Comparison of ENCODE assay signal across 1 cellular context in the genomic region with DNA sequence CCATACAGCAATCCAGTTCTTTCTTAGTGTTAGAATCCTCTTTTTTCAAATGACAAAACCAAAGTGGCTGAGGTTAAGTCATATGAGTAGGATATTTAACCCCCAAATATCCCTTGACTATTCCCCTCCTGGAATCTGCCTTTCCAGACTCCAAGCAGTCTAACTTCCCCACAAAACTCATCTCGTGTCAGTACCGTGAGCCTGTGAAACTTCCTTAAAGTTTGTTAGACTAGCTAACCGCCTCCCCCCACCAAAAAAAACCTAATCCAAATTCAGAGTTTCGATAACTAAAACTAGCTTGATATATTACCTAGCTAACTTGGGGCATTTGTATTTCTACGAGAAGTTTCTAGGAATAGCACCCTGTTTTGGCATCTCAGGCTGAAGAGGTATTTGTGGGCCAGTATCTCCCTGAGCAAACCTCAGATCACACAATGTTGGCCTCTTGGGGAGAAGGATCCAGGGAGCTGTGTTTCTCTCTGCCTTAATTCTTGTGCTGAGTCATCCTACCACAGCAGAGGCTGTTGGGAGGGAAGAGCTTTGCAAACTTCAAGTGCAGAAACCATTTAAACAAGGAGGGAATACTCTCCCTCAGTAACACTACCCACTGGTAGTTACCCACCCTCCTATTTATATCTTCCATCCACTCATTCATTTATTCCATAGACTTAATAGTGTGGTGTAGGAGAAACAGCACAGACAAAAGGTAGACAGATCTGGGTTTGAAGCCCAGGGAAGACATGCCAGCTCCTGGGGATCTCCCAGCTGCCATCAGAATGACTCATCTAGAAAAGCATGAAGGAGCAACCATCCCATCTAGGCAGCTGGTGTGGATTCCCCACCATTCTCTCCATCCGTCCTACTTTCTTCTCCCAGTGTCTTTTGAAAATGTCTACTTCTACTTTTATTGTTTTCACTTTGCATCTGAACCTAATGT.
TF ChIP-seq lines count a peak whose summit lies in the region.

No MANE protein-coding gene starts in this region.

TF ChIP-seq in GM12878, 131 proteins besides CTCF, POLR2A, EP300 and RAD21 (continued from another document and continues in another):
- TF ChIP-seq, protein P1, sequence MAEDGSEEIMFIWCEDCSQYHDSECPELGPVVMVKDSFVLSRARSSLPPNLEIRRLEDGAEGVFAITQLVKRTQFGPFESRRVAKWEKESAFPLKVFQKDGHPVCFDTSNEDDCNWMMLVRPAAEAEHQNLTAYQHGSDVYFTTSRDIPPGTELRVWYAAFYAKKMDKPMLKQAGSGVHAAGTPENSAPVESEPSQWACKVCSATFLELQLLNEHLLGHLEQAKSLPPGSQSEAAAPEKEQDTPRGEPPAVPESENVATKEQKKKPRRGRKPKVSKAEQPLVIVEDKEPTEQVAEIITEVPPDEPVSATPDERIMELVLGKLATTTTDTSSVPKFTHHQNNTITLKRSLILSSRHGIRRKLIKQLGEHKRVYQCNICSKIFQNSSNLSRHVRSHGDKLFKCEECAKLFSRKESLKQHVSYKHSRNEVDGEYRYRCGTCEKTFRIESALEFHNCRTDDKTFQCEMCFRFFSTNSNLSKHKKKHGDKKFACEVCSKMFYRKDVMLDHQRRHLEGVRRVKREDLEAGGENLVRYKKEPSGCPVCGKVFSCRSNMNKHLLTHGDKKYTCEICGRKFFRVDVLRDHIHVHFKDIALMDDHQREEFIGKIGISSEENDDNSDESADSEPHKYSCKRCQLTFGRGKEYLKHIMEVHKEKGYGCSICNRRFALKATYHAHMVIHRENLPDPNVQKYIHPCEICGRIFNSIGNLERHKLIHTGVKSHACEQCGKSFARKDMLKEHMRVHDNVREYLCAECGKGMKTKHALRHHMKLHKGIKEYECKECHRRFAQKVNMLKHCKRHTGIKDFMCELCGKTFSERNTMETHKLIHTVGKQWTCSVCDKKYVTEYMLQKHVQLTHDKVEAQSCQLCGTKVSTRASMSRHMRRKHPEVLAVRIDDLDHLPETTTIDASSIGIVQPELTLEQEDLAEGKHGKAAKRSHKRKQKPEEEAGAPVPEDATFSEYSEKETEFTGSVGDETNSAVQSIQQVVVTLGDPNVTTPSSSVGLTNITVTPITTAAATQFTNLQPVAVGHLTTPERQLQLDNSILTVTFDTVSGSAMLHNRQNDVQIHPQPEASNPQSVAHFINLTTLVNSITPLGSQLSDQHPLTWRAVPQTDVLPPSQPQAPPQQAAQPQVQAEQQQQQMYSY (CRISPR knock-in tag; IDR thresholded peaks at IDR 0.05), result no peak
- TF ChIP-seq BRCA1 (IDR thresholded peaks at IDR 0.05; ENCODE audit: low read depth, low read length) (no peak), ZNF24 (IDR thresholded peaks at IDR 0.05) (no peak), SIN3A (IDR thresholded peaks at IDR 0.05; ENCODE audit: low read depth, low read length) (no peak), CBX5 (IDR thresholded peaks at IDR 0.05; ENCODE audit: low read depth) (0 out of 2 replicates have a peak, but pooled peaks have one; percentile 29), PAX5 (IDR thresholded peaks at IDR 0.05; ENCODE audit: borderline replicate concordance, low read depth, low read length) (no peak), ZSCAN29 (IDR thresholded peaks at IDR 0.05) (no peak), MYB (IDR thresholded peaks at IDR 0.05; ENCODE audit: borderline replicate concordance, low read depth, low read length) (no peak), GABPA (IDR thresholded peaks at IDR 0.05; ENCODE audit: low read depth) (no peak), CEBPB (IDR thresholded peaks at IDR 0.05; ENCODE audit: borderline replicate concordance in 1 of 2, low read depth in 2 of 2, low read length in 2 of 2) (no peak), NBN (IDR thresholded peaks at IDR 0.05) (no peak), HCFC1 (IDR thresholded peaks at IDR 0.05; ENCODE audit: low read length) (no peak), POU2F2 (IDR thresholded peaks at IDR 0.05; ENCODE audit: borderline replicate concordance, low read depth, low read length) (no peak), IRF4 (IDR thresholded peaks at IDR 0.05; ENCODE audit: low read depth, low read length) (peak; percentile 50; the same call in 1 of the 2 replicates), KAT2A (conservative IDR thresholded peaks at IDR 0.05; ENCODE audit: control insufficient read depth, low read depth, low read length) (no peak), ESRRA (IDR thresholded peaks at IDR 0.05; ENCODE audit: low read length) (no peak), RUNX3 (IDR thresholded peaks at IDR 0.05; ENCODE audit: low read length) (peak; percentile 28), TARDBP (IDR thresholded peaks at IDR 0.05; ENCODE audit: borderline replicate concordance) (no peak), NFXL1 (IDR thresholded peaks at IDR 0.05; ENCODE audit: borderline replicate concordance) (no peak), RCOR1 (conservative IDR thresholded peaks at IDR 0.05; ENCODE audit: low read depth, low read length) (no peak), RB1 (IDR thresholded peaks at IDR 0.05; ENCODE audit: borderline replicate concordance) (no peak), CHD4 (IDR thresholded peaks at IDR 0.05) (no peak), TCF12 (IDR thresholded peaks at IDR 0.05; ENCODE audit: low read depth, low read length) (peak; percentile 80), ZNF384 (IDR thresholded peaks at IDR 0.05; ENCODE audit: borderline replicate concordance, low read depth, low read length) (no peak), RAD51 (IDR thresholded peaks at IDR 0.05) (no peak), HDAC6 (IDR thresholded peaks at IDR 0.05; ENCODE audit: unreplicated experiment) (no peak), TCF3 (IDR thresholded peaks at IDR 0.05; ENCODE audit: borderline replicate concordance, insufficient read depth, low read depth, low read length) (no peak), RFX5 (IDR thresholded peaks at IDR 0.05; ENCODE audit: low read depth, low read length) (no peak), NR2C1 (IDR thresholded peaks at IDR 0.05) (no peak), ZNF217 (IDR thresholded peaks at IDR 0.05) (no peak), CREB1 (IDR thresholded peaks at IDR 0.05; ENCODE audit: low read depth) (0 out of 2 replicates have a peak, but pooled peaks have one; percentile 11), SREBF1 (IDR thresholded peaks at IDR 0.05; ENCODE audit: low read length) (no peak), JUND (IDR thresholded peaks at IDR 0.05; ENCODE audit: low read depth, low read length) (no peak), NRF1 (conservative IDR thresholded peaks at IDR 0.05; ENCODE audit: low read depth, low read length) (no peak), MTA2 (IDR thresholded peaks at IDR 0.05; ENCODE audit: low read depth) (peak; percentile 30; the same call in 1 of the 2 replicates), CREM (IDR thresholded peaks at IDR 0.05; ENCODE audit: low read depth) (peak; percentile 35; the same call in 1 of the 2 replicates)
- TF ChIP-seq, protein P2, sequence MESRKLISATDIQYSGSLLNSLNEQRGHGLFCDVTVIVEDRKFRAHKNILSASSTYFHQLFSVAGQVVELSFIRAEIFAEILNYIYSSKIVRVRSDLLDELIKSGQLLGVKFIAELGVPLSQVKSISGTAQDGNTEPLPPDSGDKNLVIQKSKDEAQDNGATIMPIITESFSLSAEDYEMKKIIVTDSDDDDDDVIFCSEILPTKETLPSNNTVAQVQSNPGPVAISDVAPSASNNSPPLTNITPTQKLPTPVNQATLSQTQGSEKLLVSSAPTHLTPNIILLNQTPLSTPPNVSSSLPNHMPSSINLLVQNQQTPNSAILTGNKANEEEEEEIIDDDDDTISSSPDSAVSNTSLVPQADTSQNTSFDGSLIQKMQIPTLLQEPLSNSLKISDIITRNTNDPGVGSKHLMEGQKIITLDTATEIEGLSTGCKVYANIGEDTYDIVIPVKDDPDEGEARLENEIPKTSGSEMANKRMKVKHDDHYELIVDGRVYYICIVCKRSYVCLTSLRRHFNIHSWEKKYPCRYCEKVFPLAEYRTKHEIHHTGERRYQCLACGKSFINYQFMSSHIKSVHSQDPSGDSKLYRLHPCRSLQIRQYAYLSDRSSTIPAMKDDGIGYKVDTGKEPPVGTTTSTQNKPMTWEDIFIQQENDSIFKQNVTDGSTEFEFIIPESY (IDR thresholded peaks at IDR 0.05), result no peak
- TF ChIP-seq, protein P3, sequence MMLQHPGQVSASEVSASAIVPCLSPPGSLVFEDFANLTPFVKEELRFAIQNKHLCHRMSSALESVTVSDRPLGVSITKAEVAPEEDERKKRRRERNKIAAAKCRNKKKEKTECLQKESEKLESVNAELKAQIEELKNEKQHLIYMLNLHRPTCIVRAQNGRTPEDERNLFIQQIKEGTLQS (IDR thresholded peaks at IDR 0.05; ENCODE audit: borderline replicate concordance, extremely low read depth, low read depth, low read length), result no peak
- TF ChIP-seq, protein P4, sequence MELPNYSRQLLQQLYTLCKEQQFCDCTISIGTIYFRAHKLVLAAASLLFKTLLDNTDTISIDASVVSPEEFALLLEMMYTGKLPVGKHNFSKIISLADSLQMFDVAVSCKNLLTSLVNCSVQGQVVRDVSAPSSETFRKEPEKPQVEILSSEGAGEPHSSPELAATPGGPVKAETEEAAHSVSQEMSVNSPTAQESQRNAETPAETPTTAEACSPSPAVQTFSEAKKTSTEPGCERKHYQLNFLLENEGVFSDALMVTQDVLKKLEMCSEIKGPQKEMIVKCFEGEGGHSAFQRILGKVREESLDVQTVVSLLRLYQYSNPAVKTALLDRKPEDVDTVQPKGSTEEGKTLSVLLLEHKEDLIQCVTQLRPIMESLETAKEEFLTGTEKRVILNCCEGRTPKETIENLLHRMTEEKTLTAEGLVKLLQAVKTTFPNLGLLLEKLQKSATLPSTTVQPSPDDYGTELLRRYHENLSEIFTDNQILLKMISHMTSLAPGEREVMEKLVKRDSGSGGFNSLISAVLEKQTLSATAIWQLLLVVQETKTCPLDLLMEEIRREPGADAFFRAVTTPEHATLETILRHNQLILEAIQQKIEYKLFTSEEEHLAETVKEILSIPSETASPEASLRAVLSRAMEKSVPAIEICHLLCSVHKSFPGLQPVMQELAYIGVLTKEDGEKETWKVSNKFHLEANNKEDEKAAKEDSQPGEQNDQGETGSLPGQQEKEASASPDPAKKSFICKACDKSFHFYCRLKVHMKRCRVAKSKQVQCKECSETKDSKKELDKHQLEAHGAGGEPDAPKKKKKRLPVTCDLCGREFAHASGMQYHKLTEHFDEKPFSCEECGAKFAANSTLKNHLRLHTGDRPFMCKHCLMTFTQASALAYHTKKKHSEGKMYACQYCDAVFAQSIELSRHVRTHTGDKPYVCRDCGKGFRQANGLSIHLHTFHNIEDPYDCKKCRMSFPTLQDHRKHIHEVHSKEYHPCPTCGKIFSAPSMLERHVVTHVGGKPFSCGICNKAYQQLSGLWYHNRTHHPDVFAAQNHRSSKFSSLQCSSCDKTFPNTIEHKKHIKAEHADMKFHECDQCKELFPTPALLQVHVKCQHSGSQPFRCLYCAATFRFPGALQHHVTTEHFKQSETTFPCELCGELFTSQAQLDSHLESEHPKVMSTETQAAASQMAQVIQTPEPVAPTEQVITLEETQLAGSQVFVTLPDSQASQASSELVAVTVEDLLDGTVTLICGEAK (IDR thresholded peaks at IDR 0.05; ENCODE audit: borderline replicate concordance), result no peak
- TF ChIP-seq, protein P5, sequence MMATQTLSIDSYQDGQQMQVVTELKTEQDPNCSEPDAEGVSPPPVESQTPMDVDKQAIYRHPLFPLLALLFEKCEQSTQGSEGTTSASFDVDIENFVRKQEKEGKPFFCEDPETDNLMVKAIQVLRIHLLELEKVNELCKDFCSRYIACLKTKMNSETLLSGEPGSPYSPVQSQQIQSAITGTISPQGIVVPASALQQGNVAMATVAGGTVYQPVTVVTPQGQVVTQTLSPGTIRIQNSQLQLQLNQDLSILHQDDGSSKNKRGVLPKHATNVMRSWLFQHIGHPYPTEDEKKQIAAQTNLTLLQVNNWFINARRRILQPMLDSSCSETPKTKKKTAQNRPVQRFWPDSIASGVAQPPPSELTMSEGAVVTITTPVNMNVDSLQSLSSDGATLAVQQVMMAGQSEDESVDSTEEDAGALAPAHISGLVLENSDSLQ (IDR thresholded peaks at IDR 0.05), result no peak
- TF ChIP-seq, protein P6, sequence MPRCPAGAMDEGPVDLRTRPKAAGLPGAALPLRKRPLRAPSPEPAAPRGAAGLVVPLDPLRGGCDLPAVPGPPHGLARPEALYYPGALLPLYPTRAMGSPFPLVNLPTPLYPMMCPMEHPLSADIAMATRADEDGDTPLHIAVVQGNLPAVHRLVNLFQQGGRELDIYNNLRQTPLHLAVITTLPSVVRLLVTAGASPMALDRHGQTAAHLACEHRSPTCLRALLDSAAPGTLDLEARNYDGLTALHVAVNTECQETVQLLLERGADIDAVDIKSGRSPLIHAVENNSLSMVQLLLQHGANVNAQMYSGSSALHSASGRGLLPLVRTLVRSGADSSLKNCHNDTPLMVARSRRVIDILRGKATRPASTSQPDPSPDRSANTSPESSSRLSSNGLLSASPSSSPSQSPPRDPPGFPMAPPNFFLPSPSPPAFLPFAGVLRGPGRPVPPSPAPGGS (IDR thresholded peaks at IDR 0.05; ENCODE audit: borderline replicate concordance, insufficient read depth, low read depth, low read length, poor library complexity, severe bottlenecking), result peak; percentile 27
- TF ChIP-seq, protein P7, sequence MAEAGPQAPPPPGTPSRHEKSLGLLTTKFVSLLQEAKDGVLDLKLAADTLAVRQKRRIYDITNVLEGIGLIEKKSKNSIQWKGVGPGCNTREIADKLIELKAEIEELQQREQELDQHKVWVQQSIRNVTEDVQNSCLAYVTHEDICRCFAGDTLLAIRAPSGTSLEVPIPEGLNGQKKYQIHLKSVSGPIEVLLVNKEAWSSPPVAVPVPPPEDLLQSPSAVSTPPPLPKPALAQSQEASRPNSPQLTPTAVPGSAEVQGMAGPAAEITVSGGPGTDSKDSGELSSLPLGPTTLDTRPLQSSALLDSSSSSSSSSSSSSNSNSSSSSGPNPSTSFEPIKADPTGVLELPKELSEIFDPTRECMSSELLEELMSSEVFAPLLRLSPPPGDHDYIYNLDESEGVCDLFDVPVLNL (IDR thresholded peaks at IDR 0.05; ENCODE audit: low read depth, low read length), result no peak
- TF ChIP-seq, protein P8, sequence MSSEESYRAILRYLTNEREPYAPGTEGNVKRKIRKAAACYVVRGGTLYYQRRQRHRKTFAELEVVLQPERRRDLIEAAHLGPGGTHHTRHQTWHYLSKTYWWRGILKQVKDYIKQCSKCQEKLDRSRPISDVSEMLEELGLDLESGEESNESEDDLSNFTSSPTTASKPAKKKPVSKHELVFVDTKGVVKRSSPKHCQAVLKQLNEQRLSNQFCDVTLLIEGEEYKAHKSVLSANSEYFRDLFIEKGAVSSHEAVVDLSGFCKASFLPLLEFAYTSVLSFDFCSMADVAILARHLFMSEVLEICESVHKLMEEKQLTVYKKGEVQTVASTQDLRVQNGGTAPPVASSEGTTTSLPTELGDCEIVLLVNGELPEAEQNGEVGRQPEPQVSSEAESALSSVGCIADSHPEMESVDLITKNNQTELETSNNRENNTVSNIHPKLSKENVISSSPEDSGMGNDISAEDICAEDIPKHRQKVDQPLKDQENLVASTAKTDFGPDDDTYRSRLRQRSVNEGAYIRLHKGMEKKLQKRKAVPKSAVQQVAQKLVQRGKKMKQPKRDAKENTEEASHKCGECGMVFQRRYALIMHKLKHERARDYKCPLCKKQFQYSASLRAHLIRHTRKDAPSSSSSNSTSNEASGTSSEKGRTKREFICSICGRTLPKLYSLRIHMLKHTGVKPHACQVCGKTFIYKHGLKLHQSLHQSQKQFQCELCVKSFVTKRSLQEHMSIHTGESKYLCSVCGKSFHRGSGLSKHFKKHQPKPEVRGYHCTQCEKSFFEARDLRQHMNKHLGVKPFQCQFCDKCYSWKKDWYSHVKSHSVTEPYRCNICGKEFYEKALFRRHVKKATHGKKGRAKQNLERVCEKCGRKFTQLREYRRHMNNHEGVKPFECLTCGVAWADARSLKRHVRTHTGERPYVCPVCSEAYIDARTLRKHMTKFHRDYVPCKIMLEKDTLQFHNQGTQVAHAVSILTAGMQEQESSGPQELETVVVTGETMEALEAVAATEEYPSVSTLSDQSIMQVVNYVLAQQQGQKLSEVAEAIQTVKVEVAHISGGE (CRISPR knock-in tag; IDR thresholded peaks at IDR 0.05), result no peak
